Comparison of ENCODE assay signal across 15 cellular contexts in genomic region chr12:131816495-131816894, GRCh38. TPM values are rescaled to one million over a fixed set of nuclear protein-coding genes. Genes with fewer than 3 reads are reported as not detected.
A peak's percentile ranks its signal among the peaks of the same experiment; 100 is the strongest.
DNase-seq lines count a peak whose midpoint lies in the region; ATAC-seq, FAIRE-seq and TF ChIP-seq lines count a peak whose summit lies in the region.
"Had no signal": no experiment of that assay in that cellular context is flagged by ENCODE, and none has a peak within 500 bp of the region (broad histone marks: within the 10 kb centered on the region; RNA-seq: fewer than 3 reads in every experiment).

No MANE protein-coding gene starts in this region.

- no peaks in the 10 kb centered on the region for H4K20me1 ChIP-seq in BLaER1

- TF ChIP-seq CTCF in fibroblast of the aortic adventitia (IDR thresholded peaks at IDR 0.05; ENCODE audit: insufficient read depth, low read length): no peak
- no peak for TF ChIP-seq CTCF in pancreas (IDR thresholded peaks at IDR 0.05)

- H3K27ac ChIP-seq in BLaER1 (no peak overlapping the region), pancreas (no peak overlapping the region)

- no peaks in the 10 kb centered on the region for H3K27me3 ChIP-seq in BLaER1
- no peaks in the 10 kb centered on the region for H3K27me3 ChIP-seq in pancreas
- H3K27me3 ChIP-seq: BE2C had no signal

- ATAC-seq in pancreas: no peak
- ATAC-seq: HepG2 had no signal

- intact Hi-C loops in pancreas (cut with DNase I): no loop called here

- H3K9me3 ChIP-seq in BLaER1: peaks cover 27% of the 10 kb centered on the region
- H3K9me3 ChIP-seq in pancreas: no peaks in the 10 kb centered on the region
- H3K9me3 ChIP-seq: BE2C had no signal

- POLR2A ChIA-PET in HEK293T (lab: Yijun Ruan, JAX): no interaction called here

- no peak for FAIRE-seq in pancreas (lab: Jason Lieb, UNC)
- FAIRE-seq: HepG2, HTR-8/SVneo had no signal

- no peak overlapping the region for H3K9ac ChIP-seq in BLaER1

- H3K4me3 ChIP-seq in BLaER1 (no peak overlapping the region), fibroblast of the aortic adventitia (ENCODE audit: low read depth, low read length) (no peak overlapping the region), pancreas (no peak overlapping the region)

- CTCF ChIA-PET in HEK293T (lab: Yijun Ruan, JAX): no interaction called here

- 60 to 63% methylated on average over 5 of the region's 5 CpGs for WGBS in pancreas, 2 donors

- peak overlapping the region; percentile 91; the same call in 1 of the 2 replicates for H3K4me2 ChIP-seq in BLaER1

- peaks cover 48% of the 10 kb centered on the region for H3K4me1 ChIP-seq in BLaER1
- H3K4me1 ChIP-seq in pancreas: no peaks in the 10 kb centered on the region
- H3K4me1 ChIP-seq: BE2C had no signal

- H3K36me3 ChIP-seq in BLaER1 (no peaks in the 10 kb centered on the region), pancreas (no peaks in the 10 kb centered on the region)
- H3K36me3 ChIP-seq: BE2C had no signal

- DNase-seq in HEK293T (ENCODE audit: extremely low spot score) (no peak), fibroblast of the aortic adventitia (ENCODE audit: low read depth) (peak; percentile 39), stromal cell of bone marrow (ENCODE audit: low read depth) (peak; percentile 24), glomerular visceral epithelial cell (ENCODE audit: extremely low spot score) (no peak), pancreas (no peak)
- no peak for DNase-seq in activated CD4-positive, alpha-beta T cell treated with anti-CD3 and anti-CD28 coated beads for 4 hours
- DNase-seq: ACHN; BE2C; Calu3; CD4-positive, CD25-positive, alpha-beta regulatory T cell; DMS 273 treated with DMSO at 0.1 percent for 48 hours; H9 had no signal

TF ChIP-seq in HEK293T, 16 proteins besides CTCF, POLR2A, EP300 and RAD21:
- TF ChIP-seq ELF4 (IDR thresholded peaks at IDR 0.05) (no peak), ZNF384 (IDR thresholded peaks at IDR 0.05) (0 out of 2 replicates have a peak, but pooled peaks have one; percentile 11), FOXA1 (IDR thresholded peaks at IDR 0.05) (no peak)

RNA-seq across cellular contexts. Expression of gene MMP17, which starts 11.7 kb away (rescaled TPM):
- total RNA-seq in fibroblast of the aortic adventitia (ENCODE audit: low replicate concordance): 4.1 and 5.6 TPM in 2 replicates
- total RNA-seq in pancreas: 1 to 10 TPM in 5 of 6 donors, under 1 TPM in 1; 0.58 to 2.9 (median 2.0) TPM
- polyA plus RNA-seq in pancreas: 10 to 100 TPM; 15.0 to 21.5 TPM
- total RNA-seq: CD4-positive, CD25-positive, alpha-beta regulatory T cell had no signal

Comparison
In these comparisons a context has a peak if more than half of its experiments do, and no peak if none do; other contexts are left out.
1. DNase-seq: peak in fibroblast of the aortic adventitia (single experiment) and stromal cell of bone marrow (single experiment); none in HEK293T (single experiment), glomerular visceral epithelial cell (single experiment), activated CD4-positive, alpha-beta T cell treated with anti-CD3 and anti-CD28 coated beads for 4 hours (0 of 2) and pancreas (0 of 6).